ENCODE assay signal across 8 cellular contexts in genomic region chr12:116381744-116382455, GRCh38.
DNase-seq lines count a peak whose midpoint lies in the region; ATAC-seq and TF ChIP-seq lines count a peak whose summit lies in the region.

No MANE protein-coding gene starts in this region.

- no peak for TF ChIP-seq CTCF in WTC11 (IDR thresholded peaks at IDR 0.05)

- peak overlapping the region in 11 of 21 experiments; percentile 4 to 87 (median 62) for H3K27ac ChIP-seq in skin epidermis

- H3K9me3 Mint-ChIP-seq in WTC11: no peaks in the 10 kb centered on the region

- POLR2A ChIA-PET in WTC11 (lab: Charles Lee): interaction anchor here (0.6 to 1.4 kb wide), 5 partner anchors 30 to 153 kb away, joined by 3 to 7 read pairs (median 3); no protein-coding TSS in a partner anchor

- peaks cover 52% of the 10 kb centered on the region for H3K4me1 Mint-ChIP-seq in WTC11

- H3K27me3 Mint-ChIP-seq in WTC11 (ENCODE audit: low read depth): peaks cover 17% of the 10 kb centered on the region

- CTCF ChIA-PET in WTC11 (lab: Charles Lee): interaction anchor here (1.2 kb wide), 1 partner anchor 25 kb away, joined by 3 read pairs; no protein-coding TSS in a partner anchor

- H3K4me3 ChIP-seq in H7 (ENCODE audit: insufficient read depth, low read depth, low read length) (peak overlapping the region; percentile 29), skin epidermis (no peak overlapping the region)

- peak overlapping the region; percentile 94 for H3K27ac Mint-ChIP-seq in WTC11

- no peaks in the 10 kb centered on the region for H3K36me3 Mint-ChIP-seq in WTC11

- peak overlapping the region; percentile 73 for H3K4me3 Mint-ChIP-seq in WTC11

- DNase-seq in H7 (peak; percentile 65), WTC11 (ENCODE audit: low spot score) (peak; percentile 58), hepatic stellate cell (ENCODE audit: low spot score) (peak; percentile 91), GM19238 (ENCODE audit: insufficient read length, low spot score) (no peak), T-helper 9 cell (no peak)
- DNase-seq in NK-92 treated with Interleukin-12 subunit alpha and Interleukin-12 subunit beta, amount 100 ng/mL, for 24 hours (lab: John Stamatoyannopoulos, UW): no peak

- ATAC-seq in WTC11 (peak; percentile 69), GM19467 (IDR thresholded peaks at IDR 0.05; ENCODE audit: unreplicated experiment) (no peak)

- H3K36me3 ChIP-seq in H7 (replicated peaks; ENCODE audit: control insufficient read depth, insufficient read depth, low read length): no peaks in the 10 kb centered on the region

- H3K27me3 ChIP-seq in H7 (ENCODE audit: control insufficient read depth, insufficient read depth, low read length): no peaks in the 10 kb centered on the region

TF ChIP-seq in WTC11, 78 proteins besides CTCF, POLR2A, EP300 and RAD21:
- TF ChIP-seq ZNF532 (CRISPR knock-in tag; IDR thresholded peaks at IDR 0.05; ENCODE audit: borderline replicate concordance) (no peak), E2F4 (CRISPR knock-in tag; IDR thresholded peaks at IDR 0.05; ENCODE audit: borderline replicate concordance, low read depth) (no peak), ZBTB43 (CRISPR knock-in tag; IDR thresholded peaks at IDR 0.05) (no peak), ZNF423 (CRISPR knock-in tag; IDR thresholded peaks at IDR 0.05) (peak; percentile 65), NFE2L1 (CRISPR knock-in tag; IDR thresholded peaks at IDR 0.05) (peak; percentile 51; the same call in 1 of the 2 replicates), IRF2 (CRISPR knock-in tag; IDR thresholded peaks at IDR 0.05; ENCODE audit: borderline replicate concordance, low read depth) (no peak)

Comparison
In these comparisons a context has a peak if more than half of its experiments do, and no peak if none do; other contexts are left out.
1. DNase-seq: peak in H7 (single experiment), WTC11 (single experiment) and hepatic stellate cell (single experiment); none in GM19238 (single experiment), T-helper 9 cell (single experiment) and NK-92 treated with Interleukin-12 subunit alpha and Interleukin-12 subunit beta, amount 100 ng/mL, for 24 hours (single experiment).